14 cellular contexts compared by ENCODE assay signal in the genomic region with DNA sequence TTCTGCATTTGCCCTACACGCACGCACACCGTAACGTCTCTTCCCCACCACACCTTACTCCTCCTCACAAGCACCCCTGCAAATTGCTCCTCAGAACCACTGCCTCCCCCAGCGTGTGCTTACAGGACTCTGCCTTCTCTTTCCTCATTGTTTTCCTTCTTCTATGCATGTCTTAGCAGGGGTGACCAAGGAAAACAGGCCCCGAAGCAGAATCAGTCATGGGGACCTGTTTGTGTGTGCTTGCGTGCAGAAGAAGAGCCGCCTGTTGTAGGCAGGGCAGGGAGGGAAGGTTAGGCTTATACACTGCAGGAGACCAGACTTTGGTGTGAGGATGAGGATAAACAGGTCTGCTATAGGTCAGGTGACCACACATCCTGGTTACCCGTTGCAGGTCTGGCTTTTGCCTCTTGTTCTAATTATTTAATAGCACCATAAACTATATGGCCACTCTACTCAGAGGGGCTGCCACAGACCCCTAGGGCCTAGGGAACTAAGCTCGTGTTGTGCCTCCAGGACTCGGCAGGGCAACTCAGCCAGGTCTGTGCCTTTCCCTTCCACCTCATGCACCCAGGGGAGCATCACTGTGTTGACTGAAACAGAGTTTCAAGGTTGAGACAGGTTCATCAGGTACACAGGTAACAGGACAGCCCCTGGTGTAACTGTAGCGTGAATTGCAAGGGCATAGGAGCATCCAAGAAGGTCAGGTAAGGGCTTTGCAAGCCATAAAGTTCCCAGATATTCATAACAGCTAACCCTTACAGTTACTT.
DNase-seq lines count a peak whose midpoint lies in the region; ATAC-seq, FAIRE-seq and TF ChIP-seq lines count a peak whose summit lies in the region.
"Had no signal": no experiment of that assay in that cellular context is flagged by ENCODE, and none has a peak within 500 bp of the region (broad histone marks: within the 10 kb centered on the region; RNA-seq: fewer than 3 reads in every experiment).

No MANE protein-coding gene starts in this region.

- CTCF ChIA-PET in CD8-positive, alpha-beta memory T cell (lab: Charles Lee), result no interaction called here
- CTCF ChIA-PET in PC-3 (lab: Charles Lee), result no interaction called here

- H3K9ac ChIP-seq in PC-3 (ENCODE audit: low read length), result no peak overlapping the region
- peak overlapping the region in 2 of 3 donors; percentile 21 to 57 for H3K9ac ChIP-seq in skeletal muscle tissue (ENCODE audit: low read depth in 1 of 3, low read length in 3 of 3)
- H3K9ac ChIP-seq: KMS-11 had no signal

- H4K20me1 ChIP-seq in PC-3 (ENCODE audit: low read length), result no peaks in the 10 kb centered on the region

- no TSS peak for BruUV-seq in PC-3 (replicated peaks; lab: Mats Ljungman, UMichigan)

- peaks cover 13 to 28% (median 14%) of the 10 kb centered on the region in 3 donors for H3K4me1 Mint-ChIP-seq in CD8-positive, alpha-beta memory T cell
- peaks cover 50% of the 10 kb centered on the region for H3K4me1 Mint-ChIP-seq in activated T-cell treated with anti-CD3 and anti-CD28 coated beads, Interleukin-2, amount 50 U/mL, for 72 hours (ENCODE audit: low read depth)

- no peaks in the 10 kb centered on the region for H3K36me3 ChIP-seq in CD8-positive, alpha-beta memory T cell (ENCODE audit: insufficient read depth, low read length)
- H3K36me3 ChIP-seq in PC-3 (ENCODE audit: low read depth, low read length), result no peaks in the 10 kb centered on the region
- H3K36me3 ChIP-seq in esophagus (ENCODE audit: control insufficient read depth in 2 of 2, insufficient read depth in 2 of 2, low read length in 1 of 2), result no peaks in the 10 kb centered on the region
- H3K36me3 ChIP-seq in skeletal muscle tissue (ENCODE audit: control insufficient read depth in 3 of 3, insufficient read depth in 3 of 3, low read length in 3 of 3), result no peaks in the 10 kb centered on the region

- peak overlapping the region in 1 of 7 donors; percentile 65 for H3K4me3 Mint-ChIP-seq in CD8-positive, alpha-beta memory T cell
- no peak overlapping the region for H3K4me3 Mint-ChIP-seq in activated T-cell treated with anti-CD3 and anti-CD28 coated beads, Interleukin-2, amount 50 U/mL, for 72 hours
- H3K4me3 Mint-ChIP-seq: CD4-positive, alpha-beta memory T cell had no signal

- H3K79me2 ChIP-seq in PC-3 (ENCODE audit: low read length), result no peaks in the 10 kb centered on the region

- H3K9me3 Mint-ChIP-seq in CD8-positive, alpha-beta memory T cell, result no peaks in the 10 kb centered on the region
- no peaks in the 10 kb centered on the region for H3K9me3 Mint-ChIP-seq in activated T-cell treated with anti-CD3 and anti-CD28 coated beads, Interleukin-2, amount 50 U/mL, for 72 hours
- H3K9me3 Mint-ChIP-seq: CD4-positive, alpha-beta memory T cell had no signal

- H3K4me3 ChIP-seq in CD8-positive, alpha-beta memory T cell (ENCODE audit: low read length), result no peak overlapping the region
- no peak overlapping the region for H3K4me3 ChIP-seq in PC-3 (ENCODE audit: low read length)
- H3K4me3 ChIP-seq in esophagus (ENCODE audit: low read depth in 1 of 2, low read length in 2 of 2), result no peak overlapping the region
- peak overlapping the region in 1 of 3 donors; percentile 35 for H3K4me3 ChIP-seq in skeletal muscle tissue (ENCODE audit: low read length in 3 of 3)

- no peaks in the 10 kb centered on the region for H3K36me3 Mint-ChIP-seq in CD8-positive, alpha-beta memory T cell
- H3K36me3 Mint-ChIP-seq in activated T-cell treated with anti-CD3 and anti-CD28 coated beads, Interleukin-2, amount 50 U/mL, for 72 hours (ENCODE audit: insufficient read depth in 2 of 2), result no peaks in the 10 kb centered on the region
- H3K36me3 Mint-ChIP-seq: CD4-positive, alpha-beta memory T cell had no signal

- H3K27me3 Mint-ChIP-seq in CD8-positive, alpha-beta memory T cell, result peaks cover 0 to 1% of the 10 kb centered on the region in 2 donors
- H3K27me3 Mint-ChIP-seq in activated T-cell treated with anti-CD3 and anti-CD28 coated beads, Interleukin-2, amount 50 U/mL, for 72 hours (ENCODE audit: low read depth), result no peaks in the 10 kb centered on the region
- H3K27me3 Mint-ChIP-seq: CD4-positive, alpha-beta memory T cell had no signal

- no peak for ATAC-seq in PC-3
- no peak for ATAC-seq in activated T-cell treated with anti-CD3 and anti-CD28 coated beads, Interleukin-2, amount 50 U/mL, for 72 hours (replicated peaks in 1 of 2)

- TF ChIP-seq CTCF in PC-3 (conservative IDR thresholded peaks at IDR 0.05; ENCODE audit: low read depth, low read length), result no peak

- H3K27ac Mint-ChIP-seq in CD8-positive, alpha-beta memory T cell, result peak overlapping the region in 2 of 8 donors; percentile 51
- no peak overlapping the region for H3K27ac Mint-ChIP-seq in activated T-cell treated with anti-CD3 and anti-CD28 coated beads, Interleukin-2, amount 50 U/mL, for 72 hours

- H3K4me2 ChIP-seq in PC-3 (ENCODE audit: low read length), result no peak overlapping the region
- H3K4me2 ChIP-seq: KMS-11 had no signal

- no peak for TF ChIP-seq POLR2A in GM12892 (IDR thresholded peaks at IDR 0.05; ENCODE audit: low read depth, low read length)

- 54 to 70% methylated on average over 12 of the region's 12 CpGs for WGBS in esophagus, 2 donors

- H3K9me3 ChIP-seq in CD8-positive, alpha-beta memory T cell (ENCODE audit: low read length), result no peaks in the 10 kb centered on the region
- H3K9me3 ChIP-seq in PC-3 (ENCODE audit: low read length) (no peaks in the 10 kb centered on the region), esophagus (ENCODE audit: control insufficient read depth in 2 of 2, insufficient read depth in 1 of 2, low read depth in 1 of 2, low read length in 1 of 2) (no peaks in the 10 kb centered on the region), skeletal muscle tissue (ENCODE audit: control insufficient read depth in 3 of 3, low read length in 3 of 3) (no peaks in the 10 kb centered on the region)

- intact Hi-C loops in PC-3 (cut with micrococcal nuclease), result no loop called here

- no peaks in the 10 kb centered on the region for H3F3A ChIP-seq in PC-3 (ENCODE audit: low read length, unreplicated experiment)

- no peak for DNase-seq in CD8-positive, alpha-beta memory T cell
- DNase-seq in PC-3 (no peak), DMS153 treated with DMSO at 0.1 percent for 48 hours (lab: John Stamatoyannopoulos, UW; ENCODE audit: unreplicated experiment) (no peak), GM19238 (ENCODE audit: insufficient read length, low spot score) (no peak), GM12892 (ENCODE audit: insufficient read length) (no peak)
- DNase-seq in activated T-cell treated with anti-CD3 and anti-CD28 coated beads, Interleukin-2, amount 50 U/mL, for 72 hours, result no peak
- DNase-seq: CD4-positive, alpha-beta memory T cell; glutamatergic neuron; kidney glomerular epithelial cell; NCI-H146; NCI-H524 treated with DMSO at 0.1 percent for 48 hours had no signal

- no peaks in the 10 kb centered on the region for H3K27me3 ChIP-seq in CD8-positive, alpha-beta memory T cell (ENCODE audit: insufficient read depth, low read length, poor library complexity, severe bottlenecking)
- H3K27me3 ChIP-seq in PC-3 (ENCODE audit: low read length) (no peaks in the 10 kb centered on the region), esophagus (ENCODE audit: control insufficient read depth in 1 of 2, insufficient read depth in 2 of 2, low read length in 2 of 2) (no peaks in the 10 kb centered on the region), skeletal muscle tissue (ENCODE audit: control insufficient read depth in 3 of 3, insufficient read depth in 3 of 3, low read length in 3 of 3) (no peaks in the 10 kb centered on the region)

- POLR2A ChIA-PET in CD8-positive, alpha-beta memory T cell (lab: Charles Lee), result no interaction called here
- POLR2A ChIA-PET in PC-3 (lab: Charles Lee; ENCODE audit: unreplicated experiment), result no interaction called here

- FAIRE-seq in GM12892 (lab: Jason Lieb, UNC), result no peak

- H3K4me1 ChIP-seq in CD8-positive, alpha-beta memory T cell (ENCODE audit: insufficient read depth, low read length), result peaks cover 33% of the 10 kb centered on the region
- peaks cover 53% of the 10 kb centered on the region for H3K4me1 ChIP-seq in PC-3 (ENCODE audit: insufficient read depth, low read length)
- peaks cover 17 to 36% of the 10 kb centered on the region in 2 donors for H3K4me1 ChIP-seq in esophagus (ENCODE audit: control insufficient read depth in 2 of 2, insufficient read depth in 2 of 2, low read length in 1 of 2)
- peaks cover 42 to 49% (median 45%) of the 10 kb centered on the region in 3 donors for H3K4me1 ChIP-seq in skeletal muscle tissue (ENCODE audit: control insufficient read depth in 3 of 3, insufficient read depth in 3 of 3, low read length in 3 of 3)

- peak overlapping the region; percentile 64 for H3K27ac ChIP-seq in CD8-positive, alpha-beta memory T cell (ENCODE audit: low read depth, low read length)
- H3K27ac ChIP-seq in PC-3 (ENCODE audit: low read length), result peak overlapping the region; percentile 39
- H3K27ac ChIP-seq in esophagus (ENCODE audit: low read depth in 2 of 2, low read length in 1 of 2), result peak overlapping the region; percentile 29 to 89
- H3K27ac ChIP-seq in skeletal muscle tissue (ENCODE audit: low read depth, low read length), result peak overlapping the region; percentile 81
- H3K27ac ChIP-seq: KMS-11 had no signal

- no peaks in the 10 kb centered on the region for H3K9me2 ChIP-seq in PC-3 (replicated peaks; ENCODE audit: low read length)

- H2AFZ ChIP-seq in PC-3 (ENCODE audit: low read length), result peak overlapping the region; percentile 72
